In genomic region chr14:77542349-77543239, GRCh38 we compare ENCODE assay signal across 9 cellular contexts. TPM values are rescaled to one million over a fixed set of nuclear protein-coding genes. Genes with fewer than 3 reads are reported as not detected.
DNase-seq lines count a peak whose midpoint lies in the region; ATAC-seq and TF ChIP-seq lines count a peak whose summit lies in the region.
"Had no signal": no experiment of that assay in that cellular context is flagged by ENCODE, and none has a peak within 500 bp of the region (broad histone marks: within the 10 kb centered on the region; RNA-seq: fewer than 3 reads in every experiment).

No MANE protein-coding gene starts in this region.

- intact Hi-C loops in prostate gland (cut with DNase I), result no loop called here

- DNase-seq in ELF-1 (ENCODE audit: low read depth, low spot score) (peak; percentile 18), SK-N-MC (ENCODE audit: low read depth, low spot score) (peak; percentile 78), glomerular endothelial cell (ENCODE audit: extremely low read depth, low read depth, low spot score) (peak; percentile 51), prostate gland (ENCODE audit: low spot score) (no peak), hepatic stellate cell (ENCODE audit: low spot score) (no peak), COLO668 (lab: John Stamatoyannopoulos, UW; ENCODE audit: unreplicated experiment) (no peak), GOT3 (lab: John Stamatoyannopoulos, UW) (no peak)

- H3K36me3 ChIP-seq in SK-N-MC (ENCODE audit: insufficient read depth, low read length), result no peaks in the 10 kb centered on the region
- no peaks in the 10 kb centered on the region for H3K36me3 ChIP-seq in prostate gland

- no peak for ATAC-seq in GM21526 (IDR thresholded peaks at IDR 0.05; ENCODE audit: low FRiP score, unreplicated experiment)

- H3K9me3 ChIP-seq in SK-N-MC (ENCODE audit: low read depth, low read length) (no peaks in the 10 kb centered on the region), prostate gland (no peaks in the 10 kb centered on the region)
- H3K9me3 ChIP-seq: SJSA1 had no signal

- peak overlapping the region; percentile 64 for H3K4me3 ChIP-seq in SK-N-MC
- peak overlapping the region in 1 of 2 donors; percentile 4 for H3K4me3 ChIP-seq in prostate gland
- H3K4me3 ChIP-seq: SJSA1 had no signal

- 27% methylated on average over 11 of the region's 11 CpGs for WGBS in prostate gland

- H3K9ac ChIP-seq in SK-N-MC (ENCODE audit: insufficient read length), result peak overlapping the region; percentile 27

- H3K27ac ChIP-seq in SK-N-MC (peak overlapping the region; percentile 62), prostate gland (peak overlapping the region; percentile 43 to 59)
- H3K27ac ChIP-seq: SJSA1 had no signal

- TF ChIP-seq POLR2A in prostate gland (IDR thresholded peaks at IDR 0.05), result no peak

- H3K27me3 ChIP-seq in prostate gland (replicated peaks; ENCODE audit: insufficient read depth), result no peaks in the 10 kb centered on the region
- H3K27me3 ChIP-seq: SJSA1 had no signal

- no peaks in the 10 kb centered on the region for H3K4me1 ChIP-seq in prostate gland (replicated peaks)

- TF ChIP-seq CTCF in prostate gland (IDR thresholded peaks at IDR 0.05), result no peak

RNA-seq across cellular contexts. Expression of gene ISM2, which starts 44.0 kb away (rescaled TPM):
- total RNA-seq in glomerular endothelial cell, result 0.41 TPM in 1 of 2 replicates, not detected in the other
- total RNA-seq in prostate gland, result 10 to 100 TPM in 1 of 2 donors, under 1 TPM in 1; 0.59 to 26.6 TPM
- total RNA-seq: SJSA1 had no signal

Comparison
In these comparisons a context has a peak if more than half of its experiments do, and no peak if none do; other contexts are left out.
1. DNase-seq: peak in ELF-1 (single experiment), SK-N-MC (single experiment) and glomerular endothelial cell (single experiment); none in prostate gland (single experiment), hepatic stellate cell (single experiment), COLO668 (single experiment) and GOT3 (single experiment).